ENCODE assay signal across 2 cellular contexts in the genomic region with DNA sequence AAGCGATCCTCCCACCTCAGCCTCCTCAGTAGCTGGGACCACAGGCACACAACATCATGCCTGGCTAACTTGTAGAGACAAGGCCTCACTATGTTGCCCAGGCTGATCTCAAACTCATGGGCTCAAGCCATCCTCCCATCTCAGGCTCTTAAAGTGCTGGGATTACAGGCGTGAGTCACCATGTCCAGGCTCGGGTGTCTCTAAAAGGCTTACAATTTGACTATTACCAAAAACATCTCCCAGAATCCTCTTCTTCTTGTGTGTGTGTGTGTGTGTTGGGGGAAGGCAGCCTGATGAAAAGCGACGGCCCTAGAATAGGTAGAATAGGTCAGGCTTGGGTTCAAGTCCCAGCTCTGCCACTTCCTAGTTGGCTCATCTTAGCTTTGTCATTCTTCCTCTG.
A peak's percentile ranks its signal among the peaks of the same experiment; 100 is the strongest.
TF ChIP-seq lines count a peak whose summit lies in the region.

No MANE protein-coding gene starts in this region.

TF ChIP-seq in A549, 52 proteins besides CTCF, POLR2A, EP300 and RAD21 (continued from another document):
- TF ChIP-seq, protein P1, sequence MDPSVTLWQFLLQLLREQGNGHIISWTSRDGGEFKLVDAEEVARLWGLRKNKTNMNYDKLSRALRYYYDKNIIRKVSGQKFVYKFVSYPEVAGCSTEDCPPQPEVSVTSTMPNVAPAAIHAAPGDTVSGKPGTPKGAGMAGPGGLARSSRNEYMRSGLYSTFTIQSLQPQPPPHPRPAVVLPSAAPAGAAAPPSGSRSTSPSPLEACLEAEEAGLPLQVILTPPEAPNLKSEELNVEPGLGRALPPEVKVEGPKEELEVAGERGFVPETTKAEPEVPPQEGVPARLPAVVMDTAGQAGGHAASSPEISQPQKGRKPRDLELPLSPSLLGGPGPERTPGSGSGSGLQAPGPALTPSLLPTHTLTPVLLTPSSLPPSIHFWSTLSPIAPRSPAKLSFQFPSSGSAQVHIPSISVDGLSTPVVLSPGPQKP (IDR thresholded peaks at IDR 0.05; ENCODE audit: low read depth, low read length): no peak
- TF ChIP-seq PHF8 (IDR thresholded peaks at IDR 0.05; ENCODE audit: borderline replicate concordance, low read depth): no peak
- no peak for TF ChIP-seq FOSL2 (IDR thresholded peaks at IDR 0.05)
- TF ChIP-seq FOSL2 (CRISPR knock-in tag; IDR thresholded peaks at IDR 0.05): peak; percentile 70
- TF ChIP-seq KDM1A (IDR thresholded peaks at IDR 0.05; ENCODE audit: low read depth): no peak

TF ChIP-seq in HCT116, 20 proteins besides CTCF, POLR2A, EP300 and RAD21 (continued from another document):
- TF ChIP-seq, protein P2, sequence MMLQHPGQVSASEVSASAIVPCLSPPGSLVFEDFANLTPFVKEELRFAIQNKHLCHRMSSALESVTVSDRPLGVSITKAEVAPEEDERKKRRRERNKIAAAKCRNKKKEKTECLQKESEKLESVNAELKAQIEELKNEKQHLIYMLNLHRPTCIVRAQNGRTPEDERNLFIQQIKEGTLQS (IDR thresholded peaks at IDR 0.05): no peak
- no peak for TF ChIP-seq SRF (IDR thresholded peaks at IDR 0.05; ENCODE audit: low read depth)
- TF ChIP-seq ELF1 (IDR thresholded peaks at IDR 0.05; ENCODE audit: borderline replicate concordance, low read depth): no peak
- TF ChIP-seq TCF7L2 (IDR thresholded peaks at IDR 0.05; ENCODE audit: borderline replicate concordance, extremely low read depth, insufficient read depth, insufficient read length): no peak
- TF ChIP-seq ZNF274 (IDR thresholded peaks at IDR 0.05; ENCODE audit: low read depth, low read length): no peak
- TF ChIP-seq YY1 (IDR thresholded peaks at IDR 0.05; ENCODE audit: extremely low read depth, insufficient replicate concordance, low read depth, low read length): no peak
- no peak for TF ChIP-seq EZH2phosphoT487 (IDR thresholded peaks at IDR 0.05; ENCODE audit: borderline replicate concordance)
- no peak for TF ChIP-seq ZFX (IDR thresholded peaks at IDR 0.05)
- TF ChIP-seq FOSL1 (IDR thresholded peaks at IDR 0.05; ENCODE audit: low read depth): no peak
- no peak for TF ChIP-seq SP1 (IDR thresholded peaks at IDR 0.05; ENCODE audit: low read depth)
